ENCODE assay signal across 12 cellular contexts in genomic region chr2:55137024-55137958, GRCh38.
DNase-seq lines count a peak whose midpoint lies in the region; ATAC-seq, FAIRE-seq and TF ChIP-seq lines count a peak whose summit lies in the region.
"Had no signal": no experiment of that assay in that cellular context is flagged by ENCODE, and none has a peak within 500 bp of the region (broad histone marks: within the 10 kb centered on the region; RNA-seq: fewer than 3 reads in every experiment).

No MANE protein-coding gene starts in this region.

- no peak for ATAC-seq in activated B cell treated with CpG ODN at 0.5 μM for 24 hours (ENCODE audit: low read depth)
- peak; percentile 62 for ATAC-seq in HepG2
- ATAC-seq in GM18520 (IDR thresholded peaks at IDR 0.05; ENCODE audit: unreplicated experiment), result no peak
- no peak for ATAC-seq in GM18505 (IDR thresholded peaks at IDR 0.05; ENCODE audit: unreplicated experiment)

- H3K9me3 Mint-ChIP-seq in activated B cell treated with CpG ODN at 0.5 μM for 24 hours, result no peaks in the 10 kb centered on the region

- H3K36me3 ChIP-seq in HepG2 (replicated peaks in 1 of 2; ENCODE audit: control insufficient read depth in 1 of 2, insufficient read depth in 2 of 2, low read length in 2 of 2), result no peaks in the 10 kb centered on the region
- no peaks in the 10 kb centered on the region for H3K36me3 ChIP-seq in stomach

- H3K27ac ChIP-seq in HepG2 (ENCODE audit: extremely low read length, insufficient read depth, low read length), result no peak overlapping the region
- peak overlapping the region; percentile 19 to 74 (median 46) for H3K27ac ChIP-seq in stomach

- POLR2A ChIA-PET in activated B cell treated with CpG ODN at 0.5 μM for 24 hours (lab: Charles Lee) (interaction anchor here (1.1 to 1.4 kb wide), 2 partner anchors 13 to 17 kb away, joined by 3 to 5 read pairs; no protein-coding TSS in a partner anchor), HepG2 (lab: Yijun Ruan, JAX) (interaction anchor here (1.3 kb wide), 2 partner anchors 28 to 87 kb away, joined by 3 to 4 read pairs; partner anchors contain the start of gene RTN4)

- in situ Hi-C loops in KBM-7 (cut with MboI; ENCODE audit: low pct_unique_long_range_greater_than_20kb, low sequenced_read_pairs), result no loop called here
- in situ Hi-C loops in HepG2 (cut with HindIII; ENCODE audit: extremely low pct_ligation_motif_present, low pct_unique_long_range_greater_than_20kb), result no loop called here

- H3K27me3 Mint-ChIP-seq in activated B cell treated with CpG ODN at 0.5 μM for 24 hours, result no peaks in the 10 kb centered on the region

- BruUV-seq in HepG2 (replicated peaks; lab: Mats Ljungman, UMichigan), result no TSS peak

- peaks cover 1 to 29% of the 10 kb centered on the region in 2 experiments; a peak in 3 of 5 replicates for H3K27me3 ChIP-seq in HepG2 (ENCODE audit: control insufficient read depth in 1 of 2, insufficient read depth in 2 of 2, low read length in 2 of 2)
- H3K27me3 ChIP-seq in stomach, result no peaks in the 10 kb centered on the region

- TF ChIP-seq POLR2A in HepG2 (IDR thresholded peaks at IDR 0.05; ENCODE audit: insufficient read depth in 1 of 2, low read depth in 2 of 2, low read length in 2 of 2), result no peak
- TF ChIP-seq POLR2A in stomach (IDR thresholded peaks at IDR 0.05), result no peak
- no peak for TF ChIP-seq POLR2A in GM18505 (IDR thresholded peaks at IDR 0.05; ENCODE audit: borderline replicate concordance, extremely low read depth, insufficient read depth, insufficient read length)

- H3K4me1 ChIP-seq in HepG2 (ENCODE audit: insufficient read depth, low read length) (peaks cover 53% of the 10 kb centered on the region), stomach (peaks cover 41 to 83% (median 61%) of the 10 kb centered on the region in 4 donors)

- H3K79me2 ChIP-seq in HepG2 (ENCODE audit: insufficient read depth, low read length), result no peaks in the 10 kb centered on the region

- FAIRE-seq in HepG2 (lab: Jason Lieb, UNC), result no peak

- 11% methylated on average over 21 of the region's 23 CpGs for WGBS in HepG2 (ENCODE audit: low lambda C conversion rate)
- 62 to 68% (median 65%) methylated on average over 22 to 23 of the region's 23 CpGs for WGBS in stomach, 5 donors

- H3K4me3 ChIP-seq in HepG2 (replicated peaks in 1 of 3; ENCODE audit: insufficient read depth in 1 of 3, low read depth in 2 of 3, low read length in 3 of 3) (peak overlapping the region; percentile 36 to 71 (median 54); a peak in 5 of 6 replicates), stomach (no peak overlapping the region)

- TF ChIP-seq RAD21 in HepG2 (CRISPR knock-in tag; IDR thresholded peaks at IDR 0.05), result no peak

- no peak for TF ChIP-seq CTCF in activated B cell treated with CpG ODN at 0.5 μM for 24 hours (IDR thresholded peaks at IDR 0.05)
- no peak for TF ChIP-seq CTCF in HepG2 (CRISPR knock-in tag; IDR thresholded peaks at IDR 0.05)
- TF ChIP-seq CTCF in stomach (IDR thresholded peaks at IDR 0.05), result no peak

- DNase-seq in KBM-7 (peak; percentile 64), activated B cell treated with CpG ODN at 0.5 μM for 24 hours (no peak), HepG2 (ENCODE audit: low spot score) (no peak), stomach (no peak), epidermal melanocyte (ENCODE audit: insufficient read length, low spot score) (no peak)
- DNase-seq: foreskin melanocyte; naive B cell; NCI-H2081 treated with DMSO at 0.1 percent for 48 hours; SK-N-SH; stimulated activated CD4-positive, alpha-beta T cell treated with anti-CD3 and anti-CD28 coated beads, Interleukin-4, amount 100 ng/mL, for 4 hours had no signal

- H2AFZ ChIP-seq in HepG2 (ENCODE audit: low read length), result peak overlapping the region; percentile 20

- intact Hi-C loops in activated B cell treated with CpG ODN at 0.5 μM for 24 hours (cut with micrococcal nuclease), result loop anchor here (10.0 kb wide), 1 partner anchor 558 kb away; the partner anchor contains the start of gene PNPT1
- intact Hi-C loops in HepG2 (cut with micrococcal nuclease; ENCODE audit: unreplicated experiment), result no loop called here
- intact Hi-C loops in stomach (cut with DNase I; ENCODE audit: low total_unique reads), result no loop called here

- CTCF ChIA-PET in activated B cell treated with CpG ODN at 0.5 μM for 24 hours (lab: Charles Lee), result no interaction called here
- CTCF ChIA-PET in HepG2 (lab: Yijun Ruan, JAX; ENCODE audit: low intra/inter-chr PET ratio, low total read pairs), result no interaction called here

- peak overlapping the region; percentile 97 for H3K4me2 ChIP-seq in HepG2 (ENCODE audit: low read depth, low read length)
- H3K4me2 ChIP-seq: SK-N-SH had no signal

- H3K27ac Mint-ChIP-seq in activated B cell treated with CpG ODN at 0.5 μM for 24 hours, result peak overlapping the region; percentile 5

- H4K20me1 ChIP-seq in HepG2 (ENCODE audit: insufficient read depth, low read length), result no peaks in the 10 kb centered on the region

- peaks cover 34% of the 10 kb centered on the region for H3K4me1 Mint-ChIP-seq in activated B cell treated with CpG ODN at 0.5 μM for 24 hours

- H3K4me3 Mint-ChIP-seq in activated B cell treated with CpG ODN at 0.5 μM for 24 hours, result no peak overlapping the region

- TF ChIP-seq EP300 in HepG2 (IDR thresholded peaks at IDR 0.05; ENCODE audit: low read depth in 2 of 2, low read length in 2 of 2) (no peak), HepG2 (CRISPR knock-in tag; IDR thresholded peaks at IDR 0.05; ENCODE audit: borderline replicate concordance) (no peak), stomach (IDR thresholded peaks at IDR 0.05) (no peak)

- peak overlapping the region; percentile 32; the same call in 1 of the 2 replicates for H3K9ac ChIP-seq in HepG2 (ENCODE audit: insufficient read depth, low read depth, low read length)
- H3K9ac ChIP-seq: SK-N-SH had no signal

- no peaks in the 10 kb centered on the region for H3K36me3 Mint-ChIP-seq in activated B cell treated with CpG ODN at 0.5 μM for 24 hours (ENCODE audit: low read depth)
- H3K36me3 Mint-ChIP-seq: naive B cell had no signal

- no peaks in the 10 kb centered on the region for H3K9me3 ChIP-seq in HepG2 (ENCODE audit: low read length)
- H3K9me3 ChIP-seq in stomach, result no peaks in the 10 kb centered on the region
- H3K9me3 ChIP-seq: SK-N-SH had no signal

TF ChIP-seq in HepG2, 621 proteins besides CTCF, POLR2A, EP300 and RAD21 (continues in another document):
- TF ChIP-seq, protein P1, sequence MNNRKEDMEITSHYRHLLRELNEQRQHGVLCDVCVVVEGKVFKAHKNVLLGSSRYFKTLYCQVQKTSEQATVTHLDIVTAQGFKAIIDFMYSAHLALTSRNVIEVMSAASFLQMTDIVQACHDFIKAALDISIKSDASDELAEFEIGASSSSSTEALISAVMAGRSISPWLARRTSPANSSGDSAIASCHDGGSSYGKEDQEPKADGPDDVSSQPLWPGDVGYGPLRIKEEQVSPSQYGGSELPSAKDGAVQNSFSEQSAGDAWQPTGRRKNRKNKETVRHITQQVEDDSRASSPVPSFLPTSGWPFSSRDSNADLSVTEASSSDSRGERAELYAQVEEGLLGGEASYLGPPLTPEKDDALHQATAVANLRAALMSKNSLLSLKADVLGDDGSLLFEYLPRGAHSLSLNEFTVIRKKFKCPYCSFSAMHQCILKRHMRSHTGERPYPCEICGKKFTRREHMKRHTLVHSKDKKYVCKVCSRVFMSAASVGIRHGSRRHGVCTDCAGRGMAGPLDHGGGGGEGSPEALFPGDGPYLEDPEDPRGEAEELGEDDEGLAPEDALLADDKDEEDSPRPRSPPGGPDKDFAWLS (CRISPR knock-in tag; IDR thresholded peaks at IDR 0.05; ENCODE audit: borderline replicate concordance), result 0 out of 2 replicates have a peak, but pooled peaks have one; percentile 23
- TF ChIP-seq ZNF460 (CRISPR knock-in tag; IDR thresholded peaks at IDR 0.05; ENCODE audit: borderline replicate concordance) (no peak), NRL (CRISPR knock-in tag; IDR thresholded peaks at IDR 0.05; ENCODE audit: borderline replicate concordance) (peak; percentile 64), ZNF564 (CRISPR knock-in tag; IDR thresholded peaks at IDR 0.05) (no peak)
- TF ChIP-seq, protein P2, sequence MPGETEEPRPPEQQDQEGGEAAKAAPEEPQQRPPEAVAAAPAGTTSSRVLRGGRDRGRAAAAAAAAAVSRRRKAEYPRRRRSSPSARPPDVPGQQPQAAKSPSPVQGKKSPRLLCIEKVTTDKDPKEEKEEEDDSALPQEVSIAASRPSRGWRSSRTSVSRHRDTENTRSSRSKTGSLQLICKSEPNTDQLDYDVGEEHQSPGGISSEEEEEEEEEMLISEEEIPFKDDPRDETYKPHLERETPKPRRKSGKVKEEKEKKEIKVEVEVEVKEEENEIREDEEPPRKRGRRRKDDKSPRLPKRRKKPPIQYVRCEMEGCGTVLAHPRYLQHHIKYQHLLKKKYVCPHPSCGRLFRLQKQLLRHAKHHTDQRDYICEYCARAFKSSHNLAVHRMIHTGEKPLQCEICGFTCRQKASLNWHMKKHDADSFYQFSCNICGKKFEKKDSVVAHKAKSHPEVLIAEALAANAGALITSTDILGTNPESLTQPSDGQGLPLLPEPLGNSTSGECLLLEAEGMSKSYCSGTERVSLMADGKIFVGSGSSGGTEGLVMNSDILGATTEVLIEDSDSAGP (CRISPR knock-in tag; IDR thresholded peaks at IDR 0.05; ENCODE audit: borderline replicate concordance), result 0 out of 2 replicates have a peak, but pooled peaks have one; percentile 30
- TF ChIP-seq, protein P3, sequence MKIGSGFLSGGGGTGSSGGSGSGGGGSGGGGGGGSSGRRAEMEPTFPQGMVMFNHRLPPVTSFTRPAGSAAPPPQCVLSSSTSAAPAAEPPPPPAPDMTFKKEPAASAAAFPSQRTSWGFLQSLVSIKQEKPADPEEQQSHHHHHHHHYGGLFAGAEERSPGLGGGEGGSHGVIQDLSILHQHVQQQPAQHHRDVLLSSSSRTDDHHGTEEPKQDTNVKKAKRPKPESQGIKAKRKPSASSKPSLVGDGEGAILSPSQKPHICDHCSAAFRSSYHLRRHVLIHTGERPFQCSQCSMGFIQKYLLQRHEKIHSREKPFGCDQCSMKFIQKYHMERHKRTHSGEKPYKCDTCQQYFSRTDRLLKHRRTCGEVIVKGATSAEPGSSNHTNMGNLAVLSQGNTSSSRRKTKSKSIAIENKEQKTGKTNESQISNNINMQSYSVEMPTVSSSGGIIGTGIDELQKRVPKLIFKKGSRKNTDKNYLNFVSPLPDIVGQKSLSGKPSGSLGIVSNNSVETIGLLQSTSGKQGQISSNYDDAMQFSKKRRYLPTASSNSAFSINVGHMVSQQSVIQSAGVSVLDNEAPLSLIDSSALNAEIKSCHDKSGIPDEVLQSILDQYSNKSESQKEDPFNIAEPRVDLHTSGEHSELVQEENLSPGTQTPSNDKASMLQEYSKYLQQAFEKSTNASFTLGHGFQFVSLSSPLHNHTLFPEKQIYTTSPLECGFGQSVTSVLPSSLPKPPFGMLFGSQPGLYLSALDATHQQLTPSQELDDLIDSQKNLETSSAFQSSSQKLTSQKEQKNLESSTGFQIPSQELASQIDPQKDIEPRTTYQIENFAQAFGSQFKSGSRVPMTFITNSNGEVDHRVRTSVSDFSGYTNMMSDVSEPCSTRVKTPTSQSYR (CRISPR knock-in tag; IDR thresholded peaks at IDR 0.05; ENCODE audit: borderline replicate concordance), result 0 out of 2 replicates have a peak, but pooled peaks have one; percentile 31

Comparison
In these comparisons a context has a peak if more than half of its experiments do, and no peak if none do; other contexts are left out.
1. H3K4me3 ChIP-seq: peak in HepG2 (3 of 3); none in stomach (0 of 4).